In genomic region chr21:33488936-33489335, GRCh38 we compare ENCODE assay signal across 12 cellular contexts. TPM values are rescaled to one million over a fixed set of nuclear protein-coding genes. Genes with fewer than 3 reads are reported as not detected.
A peak's percentile ranks its signal among the peaks of the same experiment; 100 is the strongest.
DNase-seq lines count a peak whose midpoint lies in the region; ATAC-seq and TF ChIP-seq lines count a peak whose summit lies in the region.
"Had no signal": no experiment of that assay in that cellular context is flagged by ENCODE, and none has a peak within 500 bp of the region (broad histone marks: within the 10 kb centered on the region; RNA-seq: fewer than 3 reads in every experiment).

No MANE protein-coding gene starts in this region.

- H3K36me3 ChIP-seq in HAP-1 (replicated peaks), result no peaks in the 10 kb centered on the region
- H3K36me3 ChIP-seq: BLaER1 had no signal

- no peaks in the 10 kb centered on the region for H3K9me3 Mint-ChIP-seq in activated T-cell treated with anti-CD3 and anti-CD28 coated beads, Interleukin-2, amount 50 U/mL, for 72 hours
- H3K9me3 Mint-ChIP-seq in activated T-cell treated with anti-CD3 and anti-CD28 coated beads, Interleukin-2, amount 50 U/mL, for 24 hours, result no peaks in the 10 kb centered on the region
- H3K9me3 Mint-ChIP-seq in IgD-negative memory B cell, result no peaks in the 10 kb centered on the region
- H3K9me3 Mint-ChIP-seq in nephron, result no peaks in the 10 kb centered on the region
- H3K9me3 Mint-ChIP-seq: CD8-positive, alpha-beta memory T cell; H9 had no signal

- H3K27me3 ChIP-seq in HAP-1 (ENCODE audit: low read depth), result no peaks in the 10 kb centered on the region
- H3K27me3 ChIP-seq: BLaER1 had no signal

- no peak for ATAC-seq in activated T-cell treated with anti-CD3 and anti-CD28 coated beads, Interleukin-2, amount 50 U/mL, for 72 hours (replicated peaks in 1 of 2)
- ATAC-seq in GM18873 (IDR thresholded peaks at IDR 0.05; ENCODE audit: low FRiP score, unreplicated experiment), result no peak
- no peak for ATAC-seq in GM21528 (IDR thresholded peaks at IDR 0.05; ENCODE audit: low FRiP score, unreplicated experiment)

- no peaks in the 10 kb centered on the region for H3K9me3 ChIP-seq in HAP-1
- H3K9me3 ChIP-seq: BLaER1 had no signal

- no peak for DNase-seq in activated T-cell treated with anti-CD3 and anti-CD28 coated beads, Interleukin-2, amount 50 U/mL, for 72 hours
- no peak for DNase-seq in activated T-cell treated with anti-CD3 and anti-CD28 coated beads, Interleukin-2, amount 50 U/mL, for 24 hours
- DNase-seq in HAP-1 (ENCODE audit: low spot score in 2 of 2), result no peak
- DNase-seq: CD8-positive, alpha-beta memory T cell; COR-L47; H9 had no signal

- peaks cover 18% of the 10 kb centered on the region for H3K4me1 Mint-ChIP-seq in activated T-cell treated with anti-CD3 and anti-CD28 coated beads, Interleukin-2, amount 50 U/mL, for 72 hours (ENCODE audit: low read depth)
- H3K4me1 Mint-ChIP-seq in activated T-cell treated with anti-CD3 and anti-CD28 coated beads, Interleukin-2, amount 50 U/mL, for 24 hours (ENCODE audit: low read depth), result peaks cover 10% of the 10 kb centered on the region
- H3K4me1 Mint-ChIP-seq in IgD-negative memory B cell (peaks cover 5 to 10% (median 5%) of the 10 kb centered on the region in 3 donors), nephron (peaks cover 7% of the 10 kb centered on the region)

- H3K4me3 ChIP-seq in HAP-1, result no peak overlapping the region
- H3K4me3 ChIP-seq: BLaER1 had no signal

- H3K4me1 ChIP-seq in HAP-1, result no peaks in the 10 kb centered on the region

- TF ChIP-seq CTCF in nephron (IDR thresholded peaks at IDR 0.05; ENCODE audit: unreplicated experiment in 3 of 3), result no peak

- no peaks in the 10 kb centered on the region for H3K36me3 Mint-ChIP-seq in activated T-cell treated with anti-CD3 and anti-CD28 coated beads, Interleukin-2, amount 50 U/mL, for 72 hours (ENCODE audit: insufficient read depth in 2 of 2)
- H3K36me3 Mint-ChIP-seq in activated T-cell treated with anti-CD3 and anti-CD28 coated beads, Interleukin-2, amount 50 U/mL, for 24 hours (ENCODE audit: low read depth), result no peaks in the 10 kb centered on the region
- H3K36me3 Mint-ChIP-seq in IgD-negative memory B cell, result no peaks in the 10 kb centered on the region
- H3K36me3 Mint-ChIP-seq in nephron (ENCODE audit: low read depth), result peaks cover 12% of the 10 kb centered on the region
- H3K36me3 Mint-ChIP-seq: CD14-positive monocyte had no signal

- H3K27me3 Mint-ChIP-seq in activated T-cell treated with anti-CD3 and anti-CD28 coated beads, Interleukin-2, amount 50 U/mL, for 72 hours (ENCODE audit: low read depth), result no peaks in the 10 kb centered on the region
- H3K27me3 Mint-ChIP-seq in activated T-cell treated with anti-CD3 and anti-CD28 coated beads, Interleukin-2, amount 50 U/mL, for 24 hours, result no peaks in the 10 kb centered on the region
- H3K27me3 Mint-ChIP-seq in IgD-negative memory B cell (peaks cover 1% of the 10 kb centered on the region), nephron (ENCODE audit: low read depth) (no peaks in the 10 kb centered on the region)
- H3K27me3 Mint-ChIP-seq: CD8-positive, alpha-beta memory T cell had no signal

- no peak overlapping the region for H3K4me3 Mint-ChIP-seq in activated T-cell treated with anti-CD3 and anti-CD28 coated beads, Interleukin-2, amount 50 U/mL, for 72 hours
- H3K4me3 Mint-ChIP-seq in activated T-cell treated with anti-CD3 and anti-CD28 coated beads, Interleukin-2, amount 50 U/mL, for 24 hours, result no peak overlapping the region
- H3K4me3 Mint-ChIP-seq in IgD-negative memory B cell, result peak overlapping the region in 1 of 4 donors; percentile 63
- H3K4me3 Mint-ChIP-seq in nephron, result peak overlapping the region; percentile 42 to 66 (median 64)
- H3K4me3 Mint-ChIP-seq: CD14-positive monocyte, H9 had no signal

- peak overlapping the region; percentile 47 for H3K27ac Mint-ChIP-seq in activated T-cell treated with anti-CD3 and anti-CD28 coated beads, Interleukin-2, amount 50 U/mL, for 72 hours
- no peak overlapping the region for H3K27ac Mint-ChIP-seq in activated T-cell treated with anti-CD3 and anti-CD28 coated beads, Interleukin-2, amount 50 U/mL, for 24 hours
- H3K27ac Mint-ChIP-seq in IgD-negative memory B cell, result peak overlapping the region in 2 of 3 donors; percentile 14 to 25
- H3K27ac Mint-ChIP-seq in nephron, result no peak overlapping the region
- H3K27ac Mint-ChIP-seq: CD14-positive monocyte, H9 had no signal

- in situ Hi-C loops in HAP-1 (cut with MboI; ENCODE audit: low sequenced_read_pairs), result loop anchor here (25.0 kb wide), 1 partner anchor 98 kb away; the partner anchor contains the start of gene DONSON

RNA-seq across cellular contexts. Expression of gene DNAJC28, which starts 2.6 kb away (rescaled TPM):
- under 1 TPM; 0.55 to 1.00 TPM for total RNA-seq in activated T-cell treated with anti-CD3 and anti-CD28 coated beads, Interleukin-2, amount 50 U/mL, for 72 hours
- polyA plus RNA-seq in IgD-negative memory B cell, result 0.21 TPM

RNA-seq across cellular contexts. Expression of gene TMEM50B, which starts 9.2 kb away (rescaled TPM):
- 10 to 100 TPM; 18.1 to 27.2 TPM for total RNA-seq in activated T-cell treated with anti-CD3 and anti-CD28 coated beads, Interleukin-2, amount 50 U/mL, for 72 hours
- 31.9 TPM for polyA plus RNA-seq in IgD-negative memory B cell

RNA-seq across cellular contexts. Expression of gene GART, which starts 53.0 kb away (rescaled TPM):
- total RNA-seq in activated T-cell treated with anti-CD3 and anti-CD28 coated beads, Interleukin-2, amount 50 U/mL, for 72 hours, result 100 to 1,000 TPM; 164 to 184 TPM
- polyA plus RNA-seq in IgD-negative memory B cell, result 44.7 TPM

RNA-seq across cellular contexts. Expression of gene SON, which starts 53.9 kb away (rescaled TPM):
- total RNA-seq in activated T-cell treated with anti-CD3 and anti-CD28 coated beads, Interleukin-2, amount 50 U/mL, for 72 hours, result 100 to 1,000 TPM; 271 to 282 TPM
- 699 TPM for polyA plus RNA-seq in IgD-negative memory B cell

Comparison
In these comparisons a context has a peak if more than half of its experiments do, and no peak if none do; other contexts are left out.
1. H3K27ac Mint-ChIP-seq: peak in activated T-cell treated with anti-CD3 and anti-CD28 coated beads, Interleukin-2, amount 50 U/mL, for 72 hours (single experiment) and IgD-negative memory B cell (2 of 3); none in activated T-cell treated with anti-CD3 and anti-CD28 coated beads, Interleukin-2, amount 50 U/mL, for 24 hours (single experiment) and nephron (0 of 3).
2. H3K4me3 Mint-ChIP-seq: peak in nephron (3 of 3); none in activated T-cell treated with anti-CD3 and anti-CD28 coated beads, Interleukin-2, amount 50 U/mL, for 72 hours (0 of 2) and activated T-cell treated with anti-CD3 and anti-CD28 coated beads, Interleukin-2, amount 50 U/mL, for 24 hours (single experiment).